ENCODE assay signal across 8 cellular contexts in genomic region chr3:140942221-140943104, GRCh38. TPM values are rescaled to one million over a fixed set of nuclear protein-coding genes. Genes with fewer than 3 reads are reported as not detected.
DNase-seq lines count a peak whose midpoint lies in the region; ATAC-seq and TF ChIP-seq lines count a peak whose summit lies in the region.

No MANE protein-coding gene starts in this region.

- peaks cover 32% of the 10 kb centered on the region for H3K4me1 ChIP-seq in CD8-positive, alpha-beta memory T cell (ENCODE audit: insufficient read depth, low read length)

- H3K9me3 Mint-ChIP-seq in CD8-positive, alpha-beta memory T cell, result no peaks in the 10 kb centered on the region
- no peaks in the 10 kb centered on the region for H3K9me3 Mint-ChIP-seq in osteocyte (ENCODE audit: unreplicated experiment)

- H3K4me3 ChIP-seq in CD8-positive, alpha-beta memory T cell (ENCODE audit: low read length), result peak overlapping the region; percentile 81

- peak in 4 of 5 donors; percentile 17 to 63 (median 35) for DNase-seq in CD8-positive, alpha-beta memory T cell
- DNase-seq in RKO (ENCODE audit: low spot score) (peak; percentile 73), head of caudate nucleus (peak in 40 of 42 donors; percentile 19 to 79 (median 44)), osteocyte (ENCODE audit: extremely low spot score, unreplicated experiment) (peak; percentile 87), ureter (ENCODE audit: low spot score) (peak; percentile 66)
- peak; percentile 30 for DNase-seq in activated naive CD4-positive, alpha-beta T cell treated with anti-CD3 and anti-CD28 coated beads, Interleukin-2, amount 50 U/mL, for 16 hours

- POLR2A ChIA-PET in CD8-positive, alpha-beta memory T cell (lab: Charles Lee), result interaction anchor here (1.3 to 1.5 kb wide), 3 partner anchors 75 to 325 kb away, joined by 3 to 7 read pairs (median 5); partner anchors contain the start of gene PXYLP1

- peak overlapping the region; percentile 75 for H3K27ac ChIP-seq in CD8-positive, alpha-beta memory T cell (ENCODE audit: low read depth, low read length)

- H3K4me3 Mint-ChIP-seq in CD8-positive, alpha-beta memory T cell, result peak overlapping the region; percentile 89 to 97 (median 94)
- peak overlapping the region; percentile 96 for H3K4me3 Mint-ChIP-seq in osteocyte (ENCODE audit: unreplicated experiment)

- no peaks in the 10 kb centered on the region for H3K27me3 ChIP-seq in CD8-positive, alpha-beta memory T cell (ENCODE audit: insufficient read depth, low read length, poor library complexity, severe bottlenecking)

- H3K36me3 Mint-ChIP-seq in CD8-positive, alpha-beta memory T cell, result peaks cover 0 to 18% (median 7%) of the 10 kb centered on the region in 3 donors
- peaks cover 2% of the 10 kb centered on the region for H3K36me3 Mint-ChIP-seq in osteocyte (ENCODE audit: unreplicated experiment)

- H3K4me1 Mint-ChIP-seq in CD8-positive, alpha-beta memory T cell, result peaks cover 37 to 60% (median 58%) of the 10 kb centered on the region in 3 donors
- peaks cover 26% of the 10 kb centered on the region for H3K4me1 Mint-ChIP-seq in osteocyte (ENCODE audit: unreplicated experiment)

- TF ChIP-seq CTCF in osteocyte (IDR thresholded peaks at IDR 0.05), result no peak

- no peaks in the 10 kb centered on the region for H3K9me3 ChIP-seq in CD8-positive, alpha-beta memory T cell (ENCODE audit: low read length)

- intact Hi-C loops in head of caudate nucleus (cut with DNase I), result loop anchor here (5.0 kb wide), 1 partner anchor 290 kb away; the partner anchor contains the start of gene PXYLP1

- peak overlapping the region; percentile 89 to 100 (median 98) for H3K27ac Mint-ChIP-seq in CD8-positive, alpha-beta memory T cell
- peak overlapping the region; percentile 98 for H3K27ac Mint-ChIP-seq in osteocyte (ENCODE audit: unreplicated experiment)

- CTCF ChIA-PET in CD8-positive, alpha-beta memory T cell (lab: Charles Lee), result interaction anchor here (1.0 kb wide), 1 partner anchor 9 kb away, joined by 3 read pairs; no protein-coding TSS in a partner anchor

- no peaks in the 10 kb centered on the region for H3K36me3 ChIP-seq in CD8-positive, alpha-beta memory T cell (ENCODE audit: insufficient read depth, low read length)

- no peaks in the 10 kb centered on the region for H3K27me3 Mint-ChIP-seq in CD8-positive, alpha-beta memory T cell
- peaks cover 11% of the 10 kb centered on the region for H3K27me3 Mint-ChIP-seq in osteocyte (ENCODE audit: unreplicated experiment)

- ATAC-seq in GM19372 (IDR thresholded peaks at IDR 0.05; ENCODE audit: low read depth, unreplicated experiment) (peak; percentile 36), HG03520 (IDR thresholded peaks at IDR 0.05; ENCODE audit: unreplicated experiment) (peak; percentile 41)

RNA-seq across cellular contexts. Expression of gene SLC25A36, which starts 0.8 kb away (rescaled TPM):
- total RNA-seq in CD8-positive, alpha-beta memory T cell, result 10 to 100 TPM; 38.1 to 44.2 TPM
- 37.1 TPM for polyA plus RNA-seq in CD8-positive, alpha-beta memory T cell
- total RNA-seq in osteocyte (58.6 and 63.1 TPM in 2 replicates), ureter (80.7 TPM)

Comparison
In these comparisons a context has a peak if more than half of its experiments do, and no peak if none do; other contexts are left out.
1. Peak in every context shown above with its lines: DNase-seq, ATAC-seq, H3K4me3 ChIP-seq and H3K27ac ChIP-seq.
2. DNase-seq: peak in every context shown above with its lines; median percentile 87 in osteocyte; 73 in RKO; 66 in ureter; 44 in head of caudate nucleus; 35 in CD8-positive, alpha-beta memory T cell; 30 in activated naive CD4-positive, alpha-beta T cell treated with anti-CD3 and anti-CD28 coated beads, Interleukin-2, amount 50 U/mL, for 16 hours.